ENCODE assay signal across 2 cellular contexts in genomic region chr7:101775181-101775580, GRCh38.
TF ChIP-seq lines count a peak whose summit lies in the region.

No MANE protein-coding gene starts in this region.

TF ChIP-seq in GM23338, 12 proteins besides CTCF, POLR2A, EP300 and RAD21:
- TF ChIP-seq NANOG (IDR thresholded peaks at IDR 0.05; ENCODE audit: borderline replicate concordance) (no peak), EZH2 (IDR thresholded peaks at IDR 0.05; ENCODE audit: low read depth, unreplicated experiment) (no peak), ZNF331 (CRISPR knock-in tag; IDR thresholded peaks at IDR 0.05; ENCODE audit: low read depth) (no peak), JUNB (IDR thresholded peaks at IDR 0.05; ENCODE audit: unreplicated experiment) (no peak), STAT1 (IDR thresholded peaks at IDR 0.05; ENCODE audit: unreplicated experiment) (no peak), ZNF462 (CRISPR knock-in tag; IDR thresholded peaks at IDR 0.05) (no peak), EZH2phosphoT487 (IDR thresholded peaks at IDR 0.05; ENCODE audit: unreplicated experiment) (no peak), POLR2AphosphoS5 (IDR thresholded peaks at IDR 0.05; ENCODE audit: low read depth) (no peak), ZNF114 (CRISPR knock-in tag; IDR thresholded peaks at IDR 0.05) (no peak), CREB1 (CRISPR knock-in tag; IDR thresholded peaks at IDR 0.05; ENCODE audit: low read depth) (no peak)
- TF ChIP-seq, protein P1, sequence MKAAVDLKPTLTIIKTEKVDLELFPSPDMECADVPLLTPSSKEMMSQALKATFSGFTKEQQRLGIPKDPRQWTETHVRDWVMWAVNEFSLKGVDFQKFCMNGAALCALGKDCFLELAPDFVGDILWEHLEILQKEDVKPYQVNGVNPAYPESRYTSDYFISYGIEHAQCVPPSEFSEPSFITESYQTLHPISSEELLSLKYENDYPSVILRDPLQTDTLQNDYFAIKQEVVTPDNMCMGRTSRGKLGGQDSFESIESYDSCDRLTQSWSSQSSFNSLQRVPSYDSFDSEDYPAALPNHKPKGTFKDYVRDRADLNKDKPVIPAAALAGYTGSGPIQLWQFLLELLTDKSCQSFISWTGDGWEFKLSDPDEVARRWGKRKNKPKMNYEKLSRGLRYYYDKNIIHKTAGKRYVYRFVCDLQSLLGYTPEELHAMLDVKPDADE (IDR thresholded peaks at IDR 0.05): no peak
- TF ChIP-seq, protein P2, sequence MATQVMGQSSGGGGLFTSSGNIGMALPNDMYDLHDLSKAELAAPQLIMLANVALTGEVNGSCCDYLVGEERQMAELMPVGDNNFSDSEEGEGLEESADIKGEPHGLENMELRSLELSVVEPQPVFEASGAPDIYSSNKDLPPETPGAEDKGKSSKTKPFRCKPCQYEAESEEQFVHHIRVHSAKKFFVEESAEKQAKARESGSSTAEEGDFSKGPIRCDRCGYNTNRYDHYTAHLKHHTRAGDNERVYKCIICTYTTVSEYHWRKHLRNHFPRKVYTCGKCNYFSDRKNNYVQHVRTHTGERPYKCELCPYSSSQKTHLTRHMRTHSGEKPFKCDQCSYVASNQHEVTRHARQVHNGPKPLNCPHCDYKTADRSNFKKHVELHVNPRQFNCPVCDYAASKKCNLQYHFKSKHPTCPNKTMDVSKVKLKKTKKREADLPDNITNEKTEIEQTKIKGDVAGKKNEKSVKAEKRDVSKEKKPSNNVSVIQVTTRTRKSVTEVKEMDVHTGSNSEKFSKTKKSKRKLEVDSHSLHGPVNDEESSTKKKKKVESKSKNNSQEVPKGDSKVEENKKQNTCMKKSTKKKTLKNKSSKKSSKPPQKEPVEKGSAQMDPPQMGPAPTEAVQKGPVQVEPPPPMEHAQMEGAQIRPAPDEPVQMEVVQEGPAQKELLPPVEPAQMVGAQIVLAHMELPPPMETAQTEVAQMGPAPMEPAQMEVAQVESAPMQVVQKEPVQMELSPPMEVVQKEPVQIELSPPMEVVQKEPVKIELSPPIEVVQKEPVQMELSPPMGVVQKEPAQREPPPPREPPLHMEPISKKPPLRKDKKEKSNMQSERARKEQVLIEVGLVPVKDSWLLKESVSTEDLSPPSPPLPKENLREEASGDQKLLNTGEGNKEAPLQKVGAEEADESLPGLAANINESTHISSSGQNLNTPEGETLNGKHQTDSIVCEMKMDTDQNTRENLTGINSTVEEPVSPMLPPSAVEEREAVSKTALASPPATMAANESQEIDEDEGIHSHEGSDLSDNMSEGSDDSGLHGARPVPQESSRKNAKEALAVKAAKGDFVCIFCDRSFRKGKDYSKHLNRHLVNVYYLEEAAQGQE (IDR thresholded peaks at IDR 0.05; ENCODE audit: unreplicated experiment): no peak

TF ChIP-seq in GM12878, 131 proteins besides CTCF, POLR2A, EP300 and RAD21:
- TF ChIP-seq CHD2 (IDR thresholded peaks at IDR 0.05; ENCODE audit: borderline replicate concordance, low read depth, low read length) (no peak), SREBF1 (IDR thresholded peaks at IDR 0.05; ENCODE audit: low read length) (no peak), RFX5 (IDR thresholded peaks at IDR 0.05; ENCODE audit: low read depth, low read length) (no peak), BCL3 (IDR thresholded peaks at IDR 0.05; ENCODE audit: borderline replicate concordance, insufficient read depth, low read depth, low read length, poor library complexity, severe bottlenecking) (peak; percentile 18)
